8 cellular contexts compared by ENCODE assay signal in the genomic region with DNA sequence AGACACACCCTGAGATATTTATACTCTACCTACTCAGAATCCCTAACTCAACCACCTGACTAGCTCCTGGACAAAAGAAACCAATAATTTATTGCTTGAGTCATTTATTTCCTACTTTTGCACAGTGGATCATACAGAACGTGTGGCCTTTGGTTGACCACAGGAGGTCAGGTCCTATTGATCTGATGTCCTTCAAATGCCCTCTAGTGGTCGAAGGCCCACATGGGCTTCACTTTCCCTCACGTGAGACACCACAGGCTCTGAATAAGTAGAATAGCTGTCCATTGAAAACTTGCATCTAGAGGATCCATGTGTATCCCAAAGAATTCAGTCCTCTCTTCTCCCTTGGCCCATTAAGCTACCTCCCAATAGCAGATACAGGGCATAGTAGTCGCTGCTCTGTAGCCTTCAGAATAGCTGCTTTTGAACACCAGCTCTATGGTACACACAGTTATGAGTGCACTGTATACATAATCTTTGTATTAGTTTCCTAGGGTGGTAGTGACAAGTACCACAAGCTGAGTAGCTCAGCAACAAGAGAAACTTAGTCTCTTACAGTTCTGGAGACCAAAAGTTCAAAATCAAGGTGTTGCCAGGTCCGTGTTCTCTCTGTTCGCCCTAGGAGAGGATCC.
A peak's percentile ranks its signal among the peaks of the same experiment; 100 is the strongest.
DNase-seq lines count a peak whose midpoint lies in the region; ATAC-seq, FAIRE-seq and TF ChIP-seq lines count a peak whose summit lies in the region.

No MANE protein-coding gene starts in this region.

- H3K27ac ChIP-seq in OCI-LY3 (ENCODE audit: low read length) (no peak overlapping the region), sigmoid colon (no peak overlapping the region)

- no peak overlapping the region for H3K4me2 ChIP-seq in OCI-LY3 (ENCODE audit: low read length)

- 40 to 43% methylated on average over 6 of the region's 6 CpGs for WGBS in sigmoid colon, 2 donors

- no peaks in the 10 kb centered on the region for H3K36me3 Mint-ChIP-seq in Calu3 (ENCODE audit: insufficient read depth, unreplicated experiment)

- H3K4me1 ChIP-seq in OCI-LY3 (ENCODE audit: low read length) = peaks cover 8% of the 10 kb centered on the region; the same call in 1 of the 2 replicates
- no peaks in the 10 kb centered on the region for H3K4me1 ChIP-seq in sigmoid colon

- no peaks in the 10 kb centered on the region for H3K79me2 ChIP-seq in OCI-LY3 (ENCODE audit: low read length)

- peaks cover 2% of the 10 kb centered on the region for H3K9me3 Mint-ChIP-seq in Calu3 (ENCODE audit: low read depth, unreplicated experiment)

- H3K27ac Mint-ChIP-seq in Calu3 (ENCODE audit: unreplicated experiment) = no peak overlapping the region

- no peak overlapping the region for H3K9ac ChIP-seq in OCI-LY3 (ENCODE audit: low read length)

- no peak for TF ChIP-seq EP300 in sigmoid colon (IDR thresholded peaks at IDR 0.05)

- no peak for TF ChIP-seq POLR2A in H54 (IDR thresholded peaks at IDR 0.05; ENCODE audit: low read depth, low read length)
- TF ChIP-seq POLR2A in sigmoid colon (IDR thresholded peaks at IDR 0.05) = no peak

- CTCF ChIA-PET in Calu3 (lab: Charles Lee) = interaction anchor here (0.6 kb wide), 1 partner anchor 11 kb away, joined by 4 read pairs; no protein-coding TSS in a partner anchor

- H3K27me3 ChIP-seq in OCI-LY3 (ENCODE audit: low read depth, low read length) (no peaks in the 10 kb centered on the region), sigmoid colon (no peaks in the 10 kb centered on the region)

- H3K9me3 ChIP-seq in OCI-LY3 (ENCODE audit: insufficient read depth, low read length) (no peaks in the 10 kb centered on the region), sigmoid colon (no peaks in the 10 kb centered on the region)

- intact Hi-C loops in Calu3 (cut with micrococcal nuclease; ENCODE audit: unreplicated experiment) (no loop called here), sigmoid colon (cut with DNase I) (loop anchor here (10.0 kb wide), 1 partner anchor 123 kb away; no protein-coding TSS in a partner anchor)

- no peak for FAIRE-seq in H54 (lab: Jason Lieb, UNC)

- ATAC-seq in GM18858 (IDR thresholded peaks at IDR 0.05; ENCODE audit: unreplicated experiment) (peak; percentile 81), HG03354 (IDR thresholded peaks at IDR 0.05; ENCODE audit: poor library complexity, severe bottlenecking, unreplicated experiment) (peak; percentile 75)

- TF ChIP-seq CTCF in Calu3 (IDR thresholded peaks at IDR 0.05; ENCODE audit: unreplicated experiment) = no peak
- peak; percentile 82 for TF ChIP-seq CTCF in OCI-LY3 (IDR thresholded peaks at IDR 0.05; ENCODE audit: low read depth, low read length)
- TF ChIP-seq CTCF in sigmoid colon (IDR thresholded peaks at IDR 0.05) = peak in 1 of 4 experiments; percentile 35

- H3K36me3 ChIP-seq in OCI-LY3 (replicated peaks; ENCODE audit: low read depth, low read length) (no peaks in the 10 kb centered on the region), sigmoid colon (no peaks in the 10 kb centered on the region)

- DNase-seq in Calu3 (peak; percentile 2), globus pallidus (ENCODE audit: low spot score) (peak; percentile 20), cerebellar nuclear complex (lab: John Stamatoyannopoulos, UW) (no peak), H54 (ENCODE audit: insufficient read length, low spot score) (no peak), sigmoid colon (no peak)

- H3K4me1 Mint-ChIP-seq in Calu3 (ENCODE audit: low read depth, unreplicated experiment) = no peaks in the 10 kb centered on the region

- no TSS peak for BruUV-seq in Calu3 (replicated peaks; lab: Mats Ljungman, UMichigan)

- H3K4me3 Mint-ChIP-seq in Calu3 (ENCODE audit: low read depth, unreplicated experiment) = no peak overlapping the region

- H3K27me3 Mint-ChIP-seq in Calu3 (ENCODE audit: unreplicated experiment) = no peaks in the 10 kb centered on the region

- H3K4me3 ChIP-seq in OCI-LY3 (ENCODE audit: low read length) (no peak overlapping the region), sigmoid colon (no peak overlapping the region)

- H2AFZ ChIP-seq in OCI-LY3 (ENCODE audit: low read depth, low read length) = peak overlapping the region; percentile 31

- no peaks in the 10 kb centered on the region for H4K20me1 ChIP-seq in OCI-LY3 (ENCODE audit: insufficient read depth, low read length)

Comparison
In these comparisons a context has a peak if more than half of its experiments do, and no peak if none do; other contexts are left out.
1. DNase-seq: peak in Calu3 (single experiment) and globus pallidus (single experiment); none in cerebellar nuclear complex (0 of 2), H54 (single experiment) and sigmoid colon (single experiment).